19 cellular contexts compared by ENCODE assay signal in the genomic region with DNA sequence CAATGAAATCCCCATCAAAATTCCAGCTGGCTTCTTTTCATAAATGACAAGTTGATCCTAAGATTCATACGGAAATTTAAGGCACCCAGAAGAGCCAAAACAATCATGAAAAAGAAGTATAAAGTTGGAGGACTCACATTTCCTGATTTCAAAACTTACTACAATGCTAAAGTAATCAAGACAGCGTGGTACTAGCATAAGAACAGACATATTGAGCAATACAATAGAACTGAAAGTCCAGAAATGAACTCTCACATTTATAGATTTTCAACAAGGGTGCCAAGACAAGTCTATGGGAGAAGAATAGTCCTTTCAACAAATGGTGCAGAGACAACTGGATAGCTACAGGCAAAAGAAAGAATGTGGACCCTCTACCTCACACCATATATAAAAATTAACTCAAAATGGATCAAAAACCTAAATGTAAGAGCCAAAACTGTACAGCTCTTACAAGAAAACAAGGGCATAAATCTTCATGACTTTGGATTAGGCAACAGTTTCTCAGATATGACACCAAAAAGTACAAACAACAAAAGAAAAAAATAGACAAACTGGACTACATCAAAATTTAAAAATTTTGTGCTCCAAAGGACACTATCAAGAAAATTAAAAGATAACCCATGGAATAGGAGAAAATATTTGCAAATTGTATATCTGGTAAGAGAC. TPM values are rescaled to one million over a fixed set of nuclear protein-coding genes. Genes with fewer than 3 reads are reported as not detected.
DNase-seq lines count a peak whose midpoint lies in the region; ATAC-seq, FAIRE-seq and TF ChIP-seq lines count a peak whose summit lies in the region.
"Had no signal": no experiment of that assay in that cellular context is flagged by ENCODE, and none has a peak within 500 bp of the region (broad histone marks: within the 10 kb centered on the region; RNA-seq: fewer than 3 reads in every experiment).

No MANE protein-coding gene starts in this region.

- CTCF ChIA-PET in HepG2 (lab: Yijun Ruan, JAX; ENCODE audit: low intra/inter-chr PET ratio, low total read pairs), result no interaction called here

- H2AFZ ChIP-seq in HepG2 (ENCODE audit: low read length), result no peak overlapping the region

- POLR2A ChIA-PET in HepG2 (lab: Yijun Ruan, JAX), result no interaction called here

- no peaks in the 10 kb centered on the region for H3K9me3 Mint-ChIP-seq in activated T-helper 2 cell treated with anti-CD3 and anti-CD28 coated beads, Interferon-gamma antibody, Interleukin-2, Interleukin-4, amounts not matched to agents 10 μg/mL and 5 μg/mL and 100 μg/mL, durations not matched to agents 14 hours and 24 hours and 36 hours
- H3K9me3 Mint-ChIP-seq: immature natural killer cell had no signal

- BruUV-seq in HepG2 (replicated peaks; lab: Mats Ljungman, UMichigan), result no TSS peak

- intact Hi-C loops in HepG2 (cut with micrococcal nuclease; ENCODE audit: unreplicated experiment), result no loop called here
- intact Hi-C loops in activated T-helper 2 cell treated with anti-CD3 and anti-CD28 coated beads, Interferon-gamma antibody, Interleukin-2, Interleukin-4, amounts not matched to agents 10 μg/mL and 5 μg/mL and 100 μg/mL, durations not matched to agents 14 hours and 24 hours and 36 hours (cut with micrococcal nuclease), result loop anchor here (1.0 kb wide), 1 partner anchor 35 kb away; a partner anchor contains a TSS
- intact Hi-C loops in ovary (cut with DNase I), result no loop called here

- peaks cover 18% of the 10 kb centered on the region for H3K4me1 Mint-ChIP-seq in activated T-helper 2 cell treated with anti-CD3 and anti-CD28 coated beads, Interferon-gamma antibody, Interleukin-2, Interleukin-4, amounts not matched to agents 10 μg/mL and 5 μg/mL and 100 μg/mL, durations not matched to agents 14 hours and 24 hours and 36 hours (ENCODE audit: low read depth)

- H3K4me3 ChIP-seq in liver (ENCODE audit: low read depth in 1 of 3, low read length in 3 of 3) (no peak overlapping the region), HepG2 (replicated peaks in 1 of 3; ENCODE audit: insufficient read depth in 1 of 3, low read depth in 2 of 3, low read length in 3 of 3) (no peak overlapping the region), ovary (no peak overlapping the region), SJCRH30 (no peak overlapping the region)
- H3K4me3 ChIP-seq: ascending aorta, suprapubic skin had no signal

- in situ Hi-C loops in HepG2 (cut with HindIII; ENCODE audit: extremely low pct_ligation_motif_present, low pct_unique_long_range_greater_than_20kb), result no loop called here

- H3K27me3 Mint-ChIP-seq in activated T-helper 2 cell treated with anti-CD3 and anti-CD28 coated beads, Interferon-gamma antibody, Interleukin-2, Interleukin-4, amounts not matched to agents 10 μg/mL and 5 μg/mL and 100 μg/mL, durations not matched to agents 14 hours and 24 hours and 36 hours (ENCODE audit: low read depth), result no peaks in the 10 kb centered on the region

- no peaks in the 10 kb centered on the region for H3K79me2 ChIP-seq in HepG2 (ENCODE audit: insufficient read depth, low read length)

- H3K9ac ChIP-seq in liver (ENCODE audit: low read depth in 1 of 2, low read length in 2 of 2) (no peak overlapping the region), HepG2 (ENCODE audit: insufficient read depth, low read depth, low read length) (no peak overlapping the region)

- TF ChIP-seq POLR2A in HepG2 (IDR thresholded peaks at IDR 0.05; ENCODE audit: insufficient read depth in 1 of 2, low read depth in 2 of 2, low read length in 2 of 2) (no peak), ovary (IDR thresholded peaks at IDR 0.05) (no peak)

- H3K27ac ChIP-seq in liver (ENCODE audit: low read depth in 1 of 2, low read length in 2 of 2) (no peak overlapping the region), HepG2 (ENCODE audit: extremely low read length, insufficient read depth, low read length) (no peak overlapping the region), ovary (no peak overlapping the region), SJCRH30 (no peak overlapping the region)
- H3K27ac ChIP-seq: ascending aorta had no signal

- TF ChIP-seq EP300 in HepG2 (IDR thresholded peaks at IDR 0.05; ENCODE audit: low read depth in 2 of 2, low read length in 2 of 2) (no peak), HepG2 (CRISPR knock-in tag; IDR thresholded peaks at IDR 0.05; ENCODE audit: borderline replicate concordance) (no peak), ovary (IDR thresholded peaks at IDR 0.05) (no peak)

- H3K27me3 ChIP-seq in liver (ENCODE audit: control insufficient read depth in 4 of 4, insufficient read depth in 4 of 4, low read length in 3 of 4) (no peaks in the 10 kb centered on the region), HepG2 (ENCODE audit: control insufficient read depth in 1 of 2, insufficient read depth in 2 of 2, low read length in 2 of 2) (no peaks in the 10 kb centered on the region), ovary (no peaks in the 10 kb centered on the region), SJCRH30 (no peaks in the 10 kb centered on the region)
- H3K27me3 ChIP-seq: ascending aorta, suprapubic skin had no signal

- DNase-seq in HepG2 (ENCODE audit: low spot score) (no peak), fibroblast of peridontal ligament (ENCODE audit: extremely low read depth) (peak; percentile 52), stromal cell of bone marrow (ENCODE audit: low read depth) (peak; percentile 12), ovary (no peak), SJCRH30 (no peak)
- no peak for DNase-seq in activated T-helper 2 cell treated with anti-CD3 and anti-CD28 coated beads, Interferon-gamma antibody, Interleukin-2, Interleukin-4, amounts not matched to agents 10 μg/mL and 5 μg/mL and 100 μg/mL, durations not matched to agents 14 hours and 24 hours and 36 hours (ENCODE audit: low spot score)
- no peak for DNase-seq in NK-92 treated with Interleukin-12 subunit alpha and Interleukin-12 subunit beta, amount 100 ng/mL, for 24 hours (lab: John Stamatoyannopoulos, UW)
- DNase-seq: activated effector memory CD4-positive, alpha-beta T cell treated with Interleukin-2 at 50 U/mL for 16 hours; Caco-2; H7; head of caudate nucleus; immature natural killer cell; NCI-H1930; NCI-H510A had no signal

- peaks cover 41% of the 10 kb centered on the region for H3K36me3 Mint-ChIP-seq in activated T-helper 2 cell treated with anti-CD3 and anti-CD28 coated beads, Interferon-gamma antibody, Interleukin-2, Interleukin-4, amounts not matched to agents 10 μg/mL and 5 μg/mL and 100 μg/mL, durations not matched to agents 14 hours and 24 hours and 36 hours (ENCODE audit: low read depth)

- H3K9me3 ChIP-seq in liver (ENCODE audit: control insufficient read depth in 4 of 4, low read length in 3 of 4) (no peaks in the 10 kb centered on the region), HepG2 (ENCODE audit: low read length) (no peaks in the 10 kb centered on the region), ovary (no peaks in the 10 kb centered on the region), SJCRH30 (replicated peaks) (no peaks in the 10 kb centered on the region)
- H3K9me3 ChIP-seq: ascending aorta, Caco-2, suprapubic skin had no signal

- H3K27ac Mint-ChIP-seq in activated T-helper 2 cell treated with anti-CD3 and anti-CD28 coated beads, Interferon-gamma antibody, Interleukin-2, Interleukin-4, amounts not matched to agents 10 μg/mL and 5 μg/mL and 100 μg/mL, durations not matched to agents 14 hours and 24 hours and 36 hours, result peak overlapping the region; percentile 28
- H3K27ac Mint-ChIP-seq: immature natural killer cell had no signal

- TF ChIP-seq RAD21 in liver (IDR thresholded peaks at IDR 0.05) (peak in 1 of 2 donors; percentile 15), HepG2 (CRISPR knock-in tag; IDR thresholded peaks at IDR 0.05) (no peak)

- H3K4me3 Mint-ChIP-seq in activated T-helper 2 cell treated with anti-CD3 and anti-CD28 coated beads, Interferon-gamma antibody, Interleukin-2, Interleukin-4, amounts not matched to agents 10 μg/mL and 5 μg/mL and 100 μg/mL, durations not matched to agents 14 hours and 24 hours and 36 hours (ENCODE audit: low read depth), result no peak overlapping the region
- H3K4me3 Mint-ChIP-seq: neural crest cell had no signal

- H3K36me3 ChIP-seq in liver (ENCODE audit: control insufficient read depth in 4 of 4, insufficient read depth in 3 of 4, low read depth in 1 of 4, low read length in 3 of 4), result peaks cover 4 to 41% (median 10%) of the 10 kb centered on the region in 4 donors
- peaks cover 6 to 37% of the 10 kb centered on the region in 2 experiments; a peak in 4 of 5 replicates for H3K36me3 ChIP-seq in HepG2 (replicated peaks in 1 of 2; ENCODE audit: control insufficient read depth in 1 of 2, insufficient read depth in 2 of 2, low read length in 2 of 2)
- H3K36me3 ChIP-seq in ovary, result no peaks in the 10 kb centered on the region
- 0 out of 2 replicates have a peak, but pooled peaks cover 4% of the 10 kb centered on the region for H3K36me3 ChIP-seq in SJCRH30

- no peak for ATAC-seq in HepG2

- 36% methylated on average over 2 of the region's 2 CpGs for WGBS in liver
- WGBS in HepG2 (ENCODE audit: low lambda C conversion rate), result 95% methylated on average over 2 of the region's 2 CpGs
- WGBS in ovary, 3 donors, result 40 to 55% (median 53%) methylated on average over 2 of the region's 2 CpGs

- peaks cover 0 to 3% (median 0%) of the 10 kb centered on the region in 4 donors for H3K4me1 ChIP-seq in liver (ENCODE audit: control insufficient read depth in 4 of 4, insufficient read depth in 4 of 4, low read length in 3 of 4)
- no peaks in the 10 kb centered on the region for H3K4me1 ChIP-seq in HepG2 (ENCODE audit: insufficient read depth, low read length)
- H3K4me1 ChIP-seq in ovary (ENCODE audit: insufficient read depth), result no peaks in the 10 kb centered on the region
- H3K4me1 ChIP-seq in SJCRH30, result no peaks in the 10 kb centered on the region
- H3K4me1 ChIP-seq: ascending aorta, Caco-2, suprapubic skin had no signal

- TF ChIP-seq CTCF in liver (IDR thresholded peaks at IDR 0.05; ENCODE audit: low read depth, low read length, missing input control) (no peak), HepG2 (CRISPR knock-in tag; IDR thresholded peaks at IDR 0.05) (no peak), ovary (IDR thresholded peaks at IDR 0.05) (no peak)

- no peak overlapping the region for H3K4me2 ChIP-seq in HepG2 (ENCODE audit: low read depth, low read length)

- no peak for FAIRE-seq in HepG2 (lab: Jason Lieb, UNC)

- no peaks in the 10 kb centered on the region for H4K20me1 ChIP-seq in HepG2 (ENCODE audit: insufficient read depth, low read length)

RNA-seq across cellular contexts. Expression of a gene that starts 28.5 kb away (rescaled TPM):
- total RNA-seq in liver (1 to 10 TPM; 4.5 to 9.5 TPM), HepG2 (2016; rRNA removed; fragmentation: Illumina TruSeq; extraction: Trizol) (not detected in 2 replicates), ovary (1 to 10 TPM; 1.9 to 7.2 (median 3.3) TPM)
- polyA plus RNA-seq in liver (1 to 10 TPM; 1.8 to 3.2 TPM), HepG2 (2011; rRNA removed) (0.08 and 0.09 TPM in 2 replicates), ovary (1 to 10 TPM; 1.8 to 8.2 TPM)
- not detected in 2 replicates for total RNA-seq in HepG2 (2016; cell fraction: cytosol; rRNA removed; fragmentation: Illumina TruSeq; extraction: Trizol; ENCODE audit: low read depth)
- not detected in 2 replicates for total RNA-seq in HepG2 (2016; cell fraction: insoluble cytoplasmic fraction; rRNA removed; fragmentation: Illumina TruSeq; extraction: Trizol)
- not detected in 2 replicates for total RNA-seq in HepG2 (2016; cell fraction: membrane; rRNA removed; fragmentation: Illumina TruSeq; extraction: Trizol)
- total RNA-seq in HepG2 (2016; cell fraction: nucleus; rRNA removed; fragmentation: Illumina TruSeq; extraction: Trizol), result not detected in 2 replicates
- 0.11 and 0.12 TPM in 2 replicates for polyA plus RNA-seq in HepG2 (2011; cell fraction: cytosol; rRNA removed)
- 0.03 and 0.10 TPM in 2 replicates for polyA plus RNA-seq in HepG2 (2011; cell fraction: nucleus; rRNA removed)
- polyA plus RNA-seq in HepG2 (2012), result 0.11 TPM in 1 of 2 replicates, not detected in the other
- not detected in 2 replicates for polyA plus RNA-seq in HepG2 (2016; cell fraction: cytosol; fragmentation: Illumina TruSeq; extraction: Trizol; ENCODE audit: low read depth)
- polyA plus RNA-seq in HepG2 (2016; cell fraction: insoluble cytoplasmic fraction; fragmentation: Illumina TruSeq; extraction: Trizol; ENCODE audit: low read depth), result not detected in 2 replicates
- polyA plus RNA-seq in HepG2 (2016; cell fraction: membrane; fragmentation: Illumina TruSeq; extraction: Trizol; ENCODE audit: low read depth), result not detected in 2 replicates
- polyA plus RNA-seq in HepG2 (2016; cell fraction: nucleus; fragmentation: Illumina TruSeq; extraction: Trizol; ENCODE audit: insufficient read depth, low read depth), result not detected in 2 replicates
- 0.07 TPM in 1 of 2 replicates, not detected in the other for polyA minus RNA-seq in HepG2 (2011; rRNA and poly(A)+ RNA removed; ENCODE audit: low replicate concordance)
- not detected in 2 replicates for polyA minus RNA-seq in HepG2 (2011; cell fraction: cytosol; rRNA and poly(A)+ RNA removed)
- polyA minus RNA-seq in HepG2 (2011; cell fraction: nucleus; rRNA and poly(A)+ RNA removed), result not detected in 2 replicates
- total RNA-seq in activated T-helper 2 cell treated with anti-CD3 and anti-CD28 coated beads, Interferon-gamma antibody, Interleukin-2, Interleukin-4, amounts not matched to agents 10 μg/mL and 5 μg/mL and 100 μg/mL, durations not matched to agents 14 hours and 24 hours and 36 hours, result 89.8 and 102 TPM in 2 replicates
- total RNA-seq in SJCRH30 (2014; rRNA removed; shearing (Covaris generic)), result 0.05 TPM in 1 of 2 replicates, not detected in the other
- total RNA-seq: Caco-2, H7, neural crest cell, renal cortical epithelial cell had no signal

RNA-seq across cellular contexts. Expression of a gene that starts 35.4 kb away (rescaled TPM):
- total RNA-seq in liver (10 to 100 TPM; 10.2 to 23.1 TPM), HepG2 (2016; rRNA removed; fragmentation: Illumina TruSeq; extraction: Trizol) (14.5 and 28.3 TPM in 2 replicates), ovary (10 to 100 TPM in 6 of 7 donors, 1 to 10 TPM in 1; 8.9 to 27.8 (median 16.6) TPM)
- polyA plus RNA-seq in liver (10 to 100 TPM; 25.6 to 26.8 TPM), HepG2 (2011; rRNA removed) (51.9 and 53.1 TPM in 2 replicates), ovary (10 to 100 TPM in 1 of 2 donors, 1 to 10 TPM in 1; 8.3 to 34.6 TPM)
- 4.3 and 4.4 TPM in 2 replicates for total RNA-seq in HepG2 (2016; cell fraction: cytosol; rRNA removed; fragmentation: Illumina TruSeq; extraction: Trizol; ENCODE audit: low read depth)
- total RNA-seq in HepG2 (2016; cell fraction: insoluble cytoplasmic fraction; rRNA removed; fragmentation: Illumina TruSeq; extraction: Trizol), result 15.3 and 26.5 TPM in 2 replicates
- 15.1 and 18.5 TPM in 2 replicates for total RNA-seq in HepG2 (2016; cell fraction: membrane; rRNA removed; fragmentation: Illumina TruSeq; extraction: Trizol)
- 28.8 and 34.6 TPM in 2 replicates for total RNA-seq in HepG2 (2016; cell fraction: nucleus; rRNA removed; fragmentation: Illumina TruSeq; extraction: Trizol)
- 36.0 and 50.3 TPM in 2 replicates for polyA plus RNA-seq in HepG2 (2011; cell fraction: cytosol; rRNA removed)
- polyA plus RNA-seq in HepG2 (2011; cell fraction: nucleus; rRNA removed), result 31.2 and 33.5 TPM in 2 replicates
- 40.1 and 49.9 TPM in 2 replicates for polyA plus RNA-seq in HepG2 (2012)
- 5.7 and 8.1 TPM in 2 replicates for polyA plus RNA-seq in HepG2 (2016; cell fraction: cytosol; fragmentation: Illumina TruSeq; extraction: Trizol; ENCODE audit: low read depth)
- polyA plus RNA-seq in HepG2 (2016; cell fraction: insoluble cytoplasmic fraction; fragmentation: Illumina TruSeq; extraction: Trizol; ENCODE audit: low read depth), result 16.7 and 19.3 TPM in 2 replicates
- polyA plus RNA-seq in HepG2 (2016; cell fraction: membrane; fragmentation: Illumina TruSeq; extraction: Trizol; ENCODE audit: low read depth), result 17.1 and 18.0 TPM in 2 replicates
- 43.6 and 44.3 TPM in 2 replicates for polyA plus RNA-seq in HepG2 (2016; cell fraction: nucleus; fragmentation: Illumina TruSeq; extraction: Trizol; ENCODE audit: insufficient read depth, low read depth)
- 50.7 and 145 TPM in 2 replicates for polyA minus RNA-seq in HepG2 (2011; rRNA and poly(A)+ RNA removed; ENCODE audit: low replicate concordance)
- 33.1 and 49.3 TPM in 2 replicates for polyA minus RNA-seq in HepG2 (2011; cell fraction: cytosol; rRNA and poly(A)+ RNA removed)
- 46.7 and 54.3 TPM in 2 replicates for polyA minus RNA-seq in HepG2 (2011; cell fraction: nucleus; rRNA and poly(A)+ RNA removed)
- 13.0 and 13.9 TPM in 2 replicates for total RNA-seq in activated T-helper 2 cell treated with anti-CD3 and anti-CD28 coated beads, Interferon-gamma antibody, Interleukin-2, Interleukin-4, amounts not matched to agents 10 μg/mL and 5 μg/mL and 100 μg/mL, durations not matched to agents 14 hours and 24 hours and 36 hours
- 30.6 and 31.1 TPM in 2 replicates for total RNA-seq in SJCRH30 (2014; rRNA removed; shearing (Covaris generic))

Comparison
In these comparisons a context has a peak if more than half of its experiments do, and no peak if none do; other contexts are left out.
1. DNase-seq: peak in fibroblast of peridontal ligament (single experiment) and stromal cell of bone marrow (single experiment); none in HepG2 (single experiment), activated T-helper 2 cell treated with anti-CD3 and anti-CD28 coated beads, Interferon-gamma antibody, Interleukin-2, Interleukin-4, amounts not matched to agents 10 μg/mL and 5 μg/mL and 100 μg/mL, durations not matched to agents 14 hours and 24 hours and 36 hours (single experiment), ovary (0 of 5), NK-92 treated with Interleukin-12 subunit alpha and Interleukin-12 subunit beta, amount 100 ng/mL, for 24 hours (single experiment) and SJCRH30 (0 of 2).